Comparison of ENCODE assay signal across 17 cellular contexts in the genomic region with DNA sequence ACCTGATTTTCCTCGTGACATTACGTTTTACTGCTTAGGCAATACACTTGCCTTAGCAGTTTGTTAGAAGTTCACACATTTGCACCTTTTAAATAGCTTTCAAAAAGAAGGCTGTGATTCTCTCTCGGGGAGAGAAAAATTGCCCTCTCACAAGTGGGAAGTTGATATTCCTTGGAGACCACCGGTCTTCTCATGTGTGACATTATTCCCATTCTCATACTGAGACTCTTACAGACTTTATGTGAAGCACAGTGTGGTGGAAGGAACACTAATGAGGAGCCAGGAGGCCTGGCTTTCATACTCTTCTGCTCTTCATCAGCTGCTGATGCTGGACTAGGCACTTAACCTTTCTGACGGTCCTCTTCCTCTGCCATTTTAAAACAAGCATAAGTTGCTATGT.
DNase-seq lines count a peak whose midpoint lies in the region; ATAC-seq and TF ChIP-seq lines count a peak whose summit lies in the region.
"Had no signal": no experiment of that assay in that cellular context is flagged by ENCODE, and none has a peak within 500 bp of the region (broad histone marks: within the 10 kb centered on the region; RNA-seq: fewer than 3 reads in every experiment).

No MANE protein-coding gene starts in this region.

- ATAC-seq in GM18867 (IDR thresholded peaks at IDR 0.05; ENCODE audit: unreplicated experiment) (peak; percentile 6), GM19395 (IDR thresholded peaks at IDR 0.05; ENCODE audit: unreplicated experiment) (peak; percentile 1), HG03439 (IDR thresholded peaks at IDR 0.05; ENCODE audit: unreplicated experiment) (peak; percentile 8)
- ATAC-seq in central memory CD8-positive, alpha-beta T cell (replicated peaks; ENCODE audit: extremely low read depth, poor library complexity, severe bottlenecking), result no peak

- no peaks in the 10 kb centered on the region for H3K9me3 Mint-ChIP-seq in central memory CD8-positive, alpha-beta T cell

- no peaks in the 10 kb centered on the region for H3K36me3 ChIP-seq in ascending aorta
- H3K36me3 ChIP-seq: BLaER1 treated with 17β-estradiol and CSF1 and Interleukin-3, amounts not matched to agents 10 nM and 100 nM; left lung; tibial artery had no signal

- DNase-seq in central memory CD8-positive, alpha-beta T cell (ENCODE audit: low spot score in 2 of 2), result no peak
- DNase-seq in NCI-H345 treated with DMSO at 0.1 percent for 48 hours (lab: John Stamatoyannopoulos, UW; ENCODE audit: unreplicated experiment) (no peak), ascending aorta (ENCODE audit: low spot score in 2 of 2) (no peak), D341Med (ENCODE audit: low spot score) (no peak)
- DNase-seq: DND-41; effector CD8-positive, alpha-beta T cell; GOT3; Karpas-422; NCI-H1930; NCI-H524 treated with DMSO at 0.1 percent for 48 hours; SW 1271; tibial artery had no signal

- no peaks in the 10 kb centered on the region for H3K9me3 ChIP-seq in ascending aorta
- H3K9me3 ChIP-seq: BLaER1 treated with 17β-estradiol and CSF1 and Interleukin-3, amounts not matched to agents 10 nM and 100 nM; left lung; tibial artery had no signal

- H3K4me1 Mint-ChIP-seq in central memory CD8-positive, alpha-beta T cell, result peaks cover 20% of the 10 kb centered on the region

- no peaks in the 10 kb centered on the region for H3K4me1 ChIP-seq in ascending aorta
- H3K4me1 ChIP-seq: left lung, tibial artery had no signal

- H3K27me3 Mint-ChIP-seq in central memory CD8-positive, alpha-beta T cell, result no peaks in the 10 kb centered on the region

- no peak for TF ChIP-seq CTCF in ascending aorta (IDR thresholded peaks at IDR 0.05)

- no peak overlapping the region for H3K4me3 Mint-ChIP-seq in central memory CD8-positive, alpha-beta T cell

- no peaks in the 10 kb centered on the region for H3K36me3 Mint-ChIP-seq in central memory CD8-positive, alpha-beta T cell (ENCODE audit: insufficient read depth)

- H3K4me3 ChIP-seq in ascending aorta, result no peak overlapping the region
- H3K4me3 ChIP-seq: BLaER1 treated with 17β-estradiol and CSF1 and Interleukin-3, amounts not matched to agents 10 nM and 100 nM; left lung; tibial artery had no signal

- intact Hi-C loops in ascending aorta (cut with DNase I), result no loop called here

- no peak overlapping the region for H3K27ac ChIP-seq in ascending aorta
- H3K27ac ChIP-seq: BLaER1 treated with 17β-estradiol and CSF1 and Interleukin-3, amounts not matched to agents 10 nM and 100 nM; left lung; tibial artery had no signal

- H3K27me3 ChIP-seq in ascending aorta, result no peaks in the 10 kb centered on the region
- H3K27me3 ChIP-seq: BLaER1 treated with 17β-estradiol and CSF1 and Interleukin-3, amounts not matched to agents 10 nM and 100 nM; left lung; tibial artery had no signal

- H3K27ac Mint-ChIP-seq in central memory CD8-positive, alpha-beta T cell (ENCODE audit: low read depth), result peak overlapping the region; percentile 47
